1 cellular context compared by ENCODE assay signal in the genomic region with DNA sequence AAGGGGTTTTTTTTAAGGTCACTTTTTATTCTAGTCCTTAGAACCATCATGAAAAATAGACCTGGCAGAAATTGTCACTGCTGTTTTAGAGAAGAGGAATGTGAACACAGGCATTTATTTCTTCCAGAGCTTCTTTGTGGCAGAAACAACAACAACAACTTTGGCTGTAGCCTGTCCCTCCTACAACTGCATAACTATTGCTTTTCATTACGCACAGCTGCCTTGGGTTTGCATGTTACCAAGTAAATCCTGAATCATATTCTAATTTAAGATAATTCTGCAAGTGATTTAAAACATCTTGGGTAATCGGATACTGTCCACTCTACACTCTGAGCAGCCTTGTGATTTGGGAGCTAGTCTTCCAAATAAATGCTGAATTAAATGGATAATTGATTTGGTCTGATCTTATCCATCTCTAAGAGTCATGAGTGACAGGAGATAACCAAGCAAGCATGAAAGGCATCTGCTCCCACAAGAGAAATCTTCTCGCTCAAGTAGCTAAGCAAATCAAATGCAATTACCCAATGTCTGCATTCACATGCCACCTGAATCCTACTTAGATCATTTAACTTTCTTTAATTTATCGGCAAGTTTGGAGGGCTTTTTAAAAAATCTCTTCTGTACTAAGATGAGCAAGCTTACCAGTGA.
TF ChIP-seq lines count a peak whose summit lies in the region.

No MANE protein-coding gene starts in this region.

TF ChIP-seq in SK-N-SH treated with all-trans-retinoic acid at 6 μM for 48 hours, 23 proteins besides CTCF, POLR2A, EP300 and RAD21 (continued from another document):
- TF ChIP-seq, protein P1, sequence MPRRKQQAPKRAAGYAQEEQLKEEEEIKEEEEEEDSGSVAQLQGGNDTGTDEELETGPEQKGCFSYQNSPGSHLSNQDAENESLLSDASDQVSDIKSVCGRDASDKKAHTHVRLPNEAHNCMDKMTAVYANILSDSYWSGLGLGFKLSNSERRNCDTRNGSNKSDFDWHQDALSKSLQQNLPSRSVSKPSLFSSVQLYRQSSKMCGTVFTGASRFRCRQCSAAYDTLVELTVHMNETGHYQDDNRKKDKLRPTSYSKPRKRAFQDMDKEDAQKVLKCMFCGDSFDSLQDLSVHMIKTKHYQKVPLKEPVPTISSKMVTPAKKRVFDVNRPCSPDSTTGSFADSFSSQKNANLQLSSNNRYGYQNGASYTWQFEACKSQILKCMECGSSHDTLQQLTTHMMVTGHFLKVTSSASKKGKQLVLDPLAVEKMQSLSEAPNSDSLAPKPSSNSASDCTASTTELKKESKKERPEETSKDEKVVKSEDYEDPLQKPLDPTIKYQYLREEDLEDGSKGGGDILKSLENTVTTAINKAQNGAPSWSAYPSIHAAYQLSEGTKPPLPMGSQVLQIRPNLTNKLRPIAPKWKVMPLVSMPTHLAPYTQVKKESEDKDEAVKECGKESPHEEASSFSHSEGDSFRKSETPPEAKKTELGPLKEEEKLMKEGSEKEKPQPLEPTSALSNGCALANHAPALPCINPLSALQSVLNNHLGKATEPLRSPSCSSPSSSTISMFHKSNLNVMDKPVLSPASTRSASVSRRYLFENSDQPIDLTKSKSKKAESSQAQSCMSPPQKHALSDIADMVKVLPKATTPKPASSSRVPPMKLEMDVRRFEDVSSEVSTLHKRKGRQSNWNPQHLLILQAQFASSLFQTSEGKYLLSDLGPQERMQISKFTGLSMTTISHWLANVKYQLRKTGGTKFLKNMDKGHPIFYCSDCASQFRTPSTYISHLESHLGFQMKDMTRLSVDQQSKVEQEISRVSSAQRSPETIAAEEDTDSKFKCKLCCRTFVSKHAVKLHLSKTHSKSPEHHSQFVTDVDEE (CRISPR knock-in tag; IDR thresholded peaks at IDR 0.05) = no peak
